Comparison of ENCODE assay signal across 19 cellular contexts in the genomic region with DNA sequence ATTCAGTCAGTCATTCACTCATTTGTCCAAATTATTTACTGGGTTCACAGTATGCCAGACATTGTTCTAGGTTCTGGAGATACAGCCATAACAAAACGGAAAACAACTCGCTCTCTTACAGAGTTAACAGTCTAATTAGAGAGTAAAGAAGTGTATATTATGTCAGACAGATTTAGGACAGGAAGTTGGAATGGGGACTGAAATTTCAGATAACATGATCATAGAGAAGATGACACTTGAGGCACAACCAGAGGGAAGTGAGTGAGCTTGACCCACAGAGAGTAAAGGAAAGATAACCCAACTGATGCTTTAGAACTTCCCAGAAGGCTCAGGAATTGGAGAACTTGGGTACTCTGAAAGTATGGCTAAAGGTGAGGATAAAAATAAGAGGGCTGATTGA.
"Had no signal": no experiment of that assay in that cellular context is flagged by ENCODE, and none has a peak within 500 bp of the region (broad histone marks: within the 10 kb centered on the region; RNA-seq: fewer than 3 reads in every experiment).

No MANE protein-coding gene starts in this region.

- H3K27ac ChIP-seq: adrenal gland, esophagus muscularis mucosa, thoracic aorta, vagina, VCaP had no signal

- DNase-seq: activated CD4-positive, alpha-beta T cell treated with anti-CD3 and anti-CD28 coated beads, Interleukin-2, amount 50 U/mL, for 1 hour; activated CD4-positive, CD25-positive, alpha-beta regulatory T cell treated with anti-CD3 and anti-CD28 coated beads, Interleukin-2, amount 50 U/mL, for 72 hours; activated CD8-positive, alpha-beta T cell treated with anti-CD3 and anti-CD28 coated beads, Interleukin-2, amount 10 ng/mL, durations not matched to agents 7 days and 5 days; activated gamma-delta T cell; adrenal gland; central memory CD4-positive, alpha-beta T cell; effector memory CD8-positive, alpha-beta T cell; hippocampal formation; occipital lobe; retina; stimulated activated CD4-positive, alpha-beta T cell treated with anti-CD3 and anti-CD28 coated beads, Interleukin-2, amount 100 ng/mL, for 48 hours; stimulated activated CD8-positive, alpha-beta memory T cell treated with anti-CD3 and anti-CD28 coated beads, Interleukin-4, amount 100 ng/mL, for 48 hours; stimulated activated naive B cell treated with anti-CD40 and anti-IgM and Interleukin-4, amounts not matched to agents 10 μg/mL and 1 μg/mL and 100 μg/mL, for 72 hours; T1000 had no signal

- H3K27me3 ChIP-seq: adrenal gland, esophagus muscularis mucosa, vagina had no signal

- H3K4me1 ChIP-seq: esophagus muscularis mucosa, vagina had no signal

- H3K4me3 ChIP-seq: adrenal gland, esophagus muscularis mucosa, thoracic aorta, vagina had no signal

- H3K9me3 ChIP-seq: adrenal gland, esophagus muscularis mucosa, thoracic aorta, vagina had no signal

- H3K36me3 ChIP-seq: adrenal gland, esophagus muscularis mucosa, thoracic aorta, vagina had no signal

- FAIRE-seq: astrocyte had no signal
